ENCODE assay signal across 8 cellular contexts in genomic region chr1:152479792-152480595, GRCh38. TPM values are rescaled to one million over a fixed set of nuclear protein-coding genes. Genes with fewer than 3 reads are reported as not detected.
DNase-seq lines count a peak whose midpoint lies in the region; ATAC-seq and TF ChIP-seq lines count a peak whose summit lies in the region.

No MANE protein-coding gene starts in this region.

- no peak overlapping the region for H3K4me2 ChIP-seq in OCI-LY7 (ENCODE audit: low read length)

- ATAC-seq in heart left ventricle (no peak), Right ventricle myocardium superior (ENCODE audit: poor library complexity) (no peak)
- peak; percentile 50 to 70 for ATAC-seq in activated T-cell treated with anti-CD3 and anti-CD28 coated beads, Interleukin-2, amount 50 U/mL, for 72 hours (replicated peaks in 1 of 2)

- POLR2A ChIA-PET in OCI-LY7 (lab: Charles Lee): no interaction called here

- no peaks in the 10 kb centered on the region for H3K79me2 ChIP-seq in OCI-LY7 (ENCODE audit: insufficient read depth, low read depth, low read length)

- H3K9me3 Mint-ChIP-seq in activated T-cell treated with anti-CD3 and anti-CD28 coated beads, Interleukin-2, amount 50 U/mL, for 72 hours: peaks cover 10 to 23% of the 10 kb centered on the region in 2 donors

- H3K27me3 Mint-ChIP-seq in activated T-cell treated with anti-CD3 and anti-CD28 coated beads, Interleukin-2, amount 50 U/mL, for 72 hours (ENCODE audit: low read depth): no peaks in the 10 kb centered on the region

- TF ChIP-seq POLR2A in heart left ventricle (IDR thresholded peaks at IDR 0.05): no peak

- no TSS peak for BruUV-seq in OCI-LY7 (replicated peaks; lab: Mats Ljungman, UMichigan)

- H3K27me3 ChIP-seq in heart left ventricle (no peaks in the 10 kb centered on the region), iPS DF 6.9 (ENCODE audit: control insufficient read depth, insufficient read depth, low read length) (no peaks in the 10 kb centered on the region)

- CTCF ChIA-PET in OCI-LY7 (lab: Charles Lee; ENCODE audit: unreplicated experiment): no interaction called here

- no peaks in the 10 kb centered on the region for H4K20me1 ChIP-seq in OCI-LY7 (ENCODE audit: insufficient read depth, low read length)

- no peak overlapping the region for H3K4me3 ChIP-seq in heart left ventricle
- H3K4me3 ChIP-seq in OCI-LY7 (ENCODE audit: low read depth, low read length, poor library complexity, severe bottlenecking): no peak overlapping the region
- H3K4me3 ChIP-seq in iPS DF 6.9 (ENCODE audit: low read length): no peak overlapping the region

- peak overlapping the region; percentile 20 for H3K27ac Mint-ChIP-seq in activated T-cell treated with anti-CD3 and anti-CD28 coated beads, Interleukin-2, amount 50 U/mL, for 72 hours

- DNase-seq in heart left ventricle (peak in 1 of 5 donors; percentile 33), Right ventricle myocardium superior (no peak), OCI-LY7 (ENCODE audit: low spot score) (peak; percentile 58), iPS DF 6.9 (ENCODE audit: low read depth, low spot score) (peak; percentile 2), DMS79 treated with DMSO at 0.1 percent for 48 hours (lab: John Stamatoyannopoulos, UW) (no peak), NCI-H1092 (lab: John Stamatoyannopoulos, UW) (no peak)
- DNase-seq in activated T-cell treated with anti-CD3 and anti-CD28 coated beads, Interleukin-2, amount 50 U/mL, for 72 hours: peak; percentile 62 to 74
- DNase-seq in stimulated activated CD8-positive, alpha-beta memory T cell treated with anti-CD3 and anti-CD28 coated beads, Interleukin-7, amount 100 ng/mL, for 1 hour (ENCODE audit: low read depth in 2 of 2): peak; percentile 33 to 34

- WGBS in heart left ventricle, 4 donors: 42 to 53% (median 49%) methylated on average over 8 to 10 of the region's 10 CpGs
- no CpG with 5 or more reads among the region's 10 CpGs for WGBS in iPS DF 6.9 (ENCODE audit: insufficient coverage, insufficient read length)

- H3K9me3 ChIP-seq in heart left ventricle (peaks cover 0 to 28% (median 17%) of the 10 kb centered on the region in 12 donors), OCI-LY7 (ENCODE audit: low read length) (peaks cover 12% of the 10 kb centered on the region), iPS DF 6.9 (ENCODE audit: control insufficient read depth, insufficient read depth, low read length) (peaks cover 13% of the 10 kb centered on the region)

- no peak overlapping the region for H2AFZ ChIP-seq in OCI-LY7 (ENCODE audit: low read length)

- peak in 11 of 12 donors; percentile 15 to 48 (median 31) for TF ChIP-seq CTCF in heart left ventricle (IDR thresholded peaks at IDR 0.05)
- peak; percentile 69 for TF ChIP-seq CTCF in OCI-LY7 (conservative IDR thresholded peaks at IDR 0.05; ENCODE audit: low read length)

- H3K36me3 ChIP-seq in heart left ventricle (no peaks in the 10 kb centered on the region), OCI-LY7 (ENCODE audit: insufficient read depth, low read length) (no peaks in the 10 kb centered on the region), iPS DF 6.9 (ENCODE audit: control insufficient read depth, insufficient read depth, low read length) (no peaks in the 10 kb centered on the region; the same call in 1 of the 2 replicates)

- H3K4me1 ChIP-seq in heart left ventricle (no peaks in the 10 kb centered on the region), OCI-LY7 (ENCODE audit: insufficient read depth, low read length, poor library complexity, severe bottlenecking) (no peaks in the 10 kb centered on the region), iPS DF 6.9 (ENCODE audit: control insufficient read depth, insufficient read depth, low read length) (no peaks in the 10 kb centered on the region)

- no peak overlapping the region for H3K4me3 Mint-ChIP-seq in activated T-cell treated with anti-CD3 and anti-CD28 coated beads, Interleukin-2, amount 50 U/mL, for 72 hours

- H3K9me2 ChIP-seq in OCI-LY7 (ENCODE audit: insufficient read depth, low read length): no peaks in the 10 kb centered on the region

- peaks cover 4% of the 10 kb centered on the region for H3K4me1 Mint-ChIP-seq in activated T-cell treated with anti-CD3 and anti-CD28 coated beads, Interleukin-2, amount 50 U/mL, for 72 hours (ENCODE audit: low read depth)

- intact Hi-C loops in heart left ventricle (cut with DNase I): no loop called here
- intact Hi-C loops in Right ventricle myocardium superior (cut with DNase I): no loop called here
- intact Hi-C loops in OCI-LY7 (cut with micrococcal nuclease; ENCODE audit: unreplicated experiment): no loop called here

- H3K27ac ChIP-seq in heart left ventricle: no peak overlapping the region
- H3K27ac ChIP-seq in OCI-LY7 (ENCODE audit: low read depth, low read length, poor library complexity, severe bottlenecking): no peak overlapping the region
- no peak overlapping the region for H3K27ac ChIP-seq in iPS DF 6.9 (ENCODE audit: low read length)

- peaks cover 3 to 9% of the 10 kb centered on the region in 2 donors for H3K36me3 Mint-ChIP-seq in activated T-cell treated with anti-CD3 and anti-CD28 coated beads, Interleukin-2, amount 50 U/mL, for 72 hours (ENCODE audit: insufficient read depth in 2 of 2)

RNA-seq across cellular contexts. Expression of gene LCE5A, which starts 30.6 kb away (rescaled TPM):
- total RNA-seq in heart left ventricle (not detected), Right ventricle myocardium superior (not detected), OCI-LY7 (2022) (not detected in 2 replicates)
- not detected for polyA plus RNA-seq in heart left ventricle
- total RNA-seq in OCI-LY7 (2014; rRNA removed; shearing (Covaris generic)): not detected in 2 replicates
- not detected for total RNA-seq in activated T-cell treated with anti-CD3 and anti-CD28 coated beads, Interleukin-2, amount 50 U/mL, for 72 hours

RNA-seq across cellular contexts. Expression of gene CRCT1, which starts 34.3 kb away (rescaled TPM):
- total RNA-seq in heart left ventricle (not detected), Right ventricle myocardium superior (not detected), OCI-LY7 (2022) (not detected in 2 replicates)
- polyA plus RNA-seq in heart left ventricle: not detected
- total RNA-seq in OCI-LY7 (2014; rRNA removed; shearing (Covaris generic)): not detected in 2 replicates
- total RNA-seq in activated T-cell treated with anti-CD3 and anti-CD28 coated beads, Interleukin-2, amount 50 U/mL, for 72 hours: not detected

Comparison
In these comparisons a context has a peak if more than half of its experiments do, and no peak if none do; other contexts are left out.
1. ATAC-seq: peak in activated T-cell treated with anti-CD3 and anti-CD28 coated beads, Interleukin-2, amount 50 U/mL, for 72 hours (2 of 2); none in heart left ventricle (0 of 4) and Right ventricle myocardium superior (single experiment).
2. DNase-seq: peak in OCI-LY7 (single experiment), activated T-cell treated with anti-CD3 and anti-CD28 coated beads, Interleukin-2, amount 50 U/mL, for 72 hours (2 of 2), iPS DF 6.9 (single experiment) and stimulated activated CD8-positive, alpha-beta memory T cell treated with anti-CD3 and anti-CD28 coated beads, Interleukin-7, amount 100 ng/mL, for 1 hour (2 of 2); none in Right ventricle myocardium superior (single experiment), DMS79 treated with DMSO at 0.1 percent for 48 hours (single experiment) and NCI-H1092 (single experiment).